8 cellular contexts compared by ENCODE assay signal in the genomic region with DNA sequence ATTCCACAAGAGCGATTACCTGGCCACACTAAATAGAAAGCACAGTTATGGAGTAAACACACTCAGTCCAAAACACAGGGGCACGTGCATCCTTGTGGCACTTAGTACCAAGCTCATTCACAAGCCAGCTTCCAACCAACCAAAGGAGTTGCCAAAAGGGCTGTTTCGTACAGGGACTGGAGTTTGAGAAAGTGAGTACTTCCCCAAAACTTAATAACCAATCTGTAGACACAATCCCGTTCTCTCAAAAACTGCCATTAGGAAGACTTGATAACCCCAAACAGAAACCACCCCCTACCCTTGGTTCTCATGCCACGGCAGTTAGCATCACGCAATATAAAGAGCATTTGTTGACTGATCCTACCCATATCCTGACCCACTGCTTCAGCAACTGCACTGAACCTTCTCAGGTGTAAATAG.
A peak's percentile ranks its signal among the peaks of the same experiment; 100 is the strongest.
DNase-seq lines count a peak whose midpoint lies in the region; ATAC-seq and TF ChIP-seq lines count a peak whose summit lies in the region.

No MANE protein-coding gene starts in this region.

- no peaks in the 10 kb centered on the region for H3K36me3 ChIP-seq in transverse colon

- peak; percentile 38 for ATAC-seq in activated CD8-positive, alpha-beta memory T cell treated with anti-CD3 and anti-CD28 coated beads, Interleukin-2, amount 10 ng/mL, durations not matched to agents 7 days and 5 days

- no peaks in the 10 kb centered on the region for H3K27me3 ChIP-seq in transverse colon

- TF ChIP-seq CTCF in coronary artery (IDR thresholded peaks at IDR 0.05) (no peak), transverse colon (IDR thresholded peaks at IDR 0.05) (no peak)

- H3K27me3 Mint-ChIP-seq in activated CD8-positive, alpha-beta memory T cell treated with anti-CD3 and anti-CD28 coated beads, Interleukin-2, amount 10 ng/mL, durations not matched to agents 7 days and 5 days: no peaks in the 10 kb centered on the region

- 36 to 82% methylated on average over 3 to 6 of the region's 6 CpGs for WGBS in transverse colon (ENCODE audit: low coverage in 1 of 2), 2 donors

- intact Hi-C loops in transverse colon (cut with DNase I; ENCODE audit: low total_unique reads): loop anchor here (5.0 kb wide), 2 partner anchors 205 to 1785 kb away; a partner anchor contains a TSS
- intact Hi-C loops in posterior vena cava (cut with DNase I): loop anchor here in 1 of 2 donors (5.0 kb wide), 1 partner anchor 205 kb away; a partner anchor contains a TSS

- TF ChIP-seq EP300 in transverse colon (IDR thresholded peaks at IDR 0.05; ENCODE audit: low read depth): no peak

- in situ Hi-C loops in transverse colon (cut with MboI; ENCODE audit: low pct_ligation_motif_present in 1 of 4, low pct_unique_long_range_greater_than_20kb in 1 of 4, low sequenced_read_pairs in 3 of 4): loop anchor here in 2 of 4 donors (25.0 kb wide), 1 partner anchor 195 kb away; a partner anchor contains a TSS

- peak overlapping the region; percentile 90 for H3K4me3 Mint-ChIP-seq in activated CD8-positive, alpha-beta memory T cell treated with anti-CD3 and anti-CD28 coated beads, Interleukin-2, amount 10 ng/mL, durations not matched to agents 7 days and 5 days

- H3K27ac Mint-ChIP-seq in activated CD8-positive, alpha-beta memory T cell treated with anti-CD3 and anti-CD28 coated beads, Interleukin-2, amount 10 ng/mL, durations not matched to agents 7 days and 5 days: peak overlapping the region; percentile 87

- CTCF ChIA-PET in activated CD8-positive, alpha-beta memory T cell treated with anti-CD3 and anti-CD28 coated beads, Interleukin-2, amount 10 ng/mL, durations not matched to agents 7 days and 5 days (lab: Charles Lee): interaction anchor here (0.9 to 3.3 kb wide), 11 partner anchors 14 to 235 kb away, joined by 3 to 7 read pairs (median 4); no protein-coding TSS in a partner anchor

- H3K27ac ChIP-seq in coronary artery: peak overlapping the region; percentile 69 to 83
- H3K27ac ChIP-seq in transverse colon: peak overlapping the region; percentile 72 to 87 (median 80)

- H3K4me1 ChIP-seq in transverse colon: peaks cover 0 to 24% (median 8%) of the 10 kb centered on the region in 4 donors

- H3K4me3 ChIP-seq in coronary artery (peak overlapping the region; percentile 83), transverse colon (peak overlapping the region; percentile 47 to 79 (median 75))

- H3K9me3 Mint-ChIP-seq in activated CD8-positive, alpha-beta memory T cell treated with anti-CD3 and anti-CD28 coated beads, Interleukin-2, amount 10 ng/mL, durations not matched to agents 7 days and 5 days (ENCODE audit: low read depth): no peaks in the 10 kb centered on the region

- peak; percentile 53 for DNase-seq in activated CD8-positive, alpha-beta memory T cell treated with anti-CD3 and anti-CD28 coated beads, Interleukin-2, amount 10 ng/mL, durations not matched to agents 7 days and 5 days
- DNase-seq in activated CD8-positive, alpha-beta memory T cell treated with anti-CD3 and anti-CD28 coated beads, Interleukin-2, amount 50 U/mL, for 48 hours: no peak
- DNase-seq in NAMALWA (ENCODE audit: low spot score): peak; percentile 59
- DNase-seq in coronary artery (ENCODE audit: low spot score): no peak
- DNase-seq in medulla oblongata (ENCODE audit: extremely low spot score): peak; percentile 84
- no peak for DNase-seq in transverse colon
- no peak for DNase-seq in posterior vena cava (ENCODE audit: low spot score)
- DNase-seq in NCI-H345 treated with DMSO at 0.1 percent for 48 hours (lab: John Stamatoyannopoulos, UW; ENCODE audit: unreplicated experiment): no peak

- no peaks in the 10 kb centered on the region for H3K9me3 ChIP-seq in transverse colon

- peaks cover 75% of the 10 kb centered on the region for H3K4me1 Mint-ChIP-seq in activated CD8-positive, alpha-beta memory T cell treated with anti-CD3 and anti-CD28 coated beads, Interleukin-2, amount 10 ng/mL, durations not matched to agents 7 days and 5 days

- H3K36me3 Mint-ChIP-seq in activated CD8-positive, alpha-beta memory T cell treated with anti-CD3 and anti-CD28 coated beads, Interleukin-2, amount 10 ng/mL, durations not matched to agents 7 days and 5 days: peaks cover 15% of the 10 kb centered on the region

- no peak for TF ChIP-seq POLR2A in transverse colon (IDR thresholded peaks at IDR 0.05)

Comparison
In these comparisons a context has a peak if more than half of its experiments do, and no peak if none do; other contexts are left out.
1. DNase-seq: peak in activated CD8-positive, alpha-beta memory T cell treated with anti-CD3 and anti-CD28 coated beads, Interleukin-2, amount 10 ng/mL, durations not matched to agents 7 days and 5 days (single experiment), NAMALWA (single experiment) and medulla oblongata (single experiment); none in activated CD8-positive, alpha-beta memory T cell treated with anti-CD3 and anti-CD28 coated beads, Interleukin-2, amount 50 U/mL, for 48 hours (single experiment), coronary artery (single experiment), transverse colon (single experiment), posterior vena cava (single experiment) and NCI-H345 treated with DMSO at 0.1 percent for 48 hours (single experiment).